In genomic region chr6:124881898-124882579, GRCh38 we compare ENCODE assay signal across 10 cellular contexts.
DNase-seq lines count a peak whose midpoint lies in the region; ATAC-seq and TF ChIP-seq lines count a peak whose summit lies in the region.
"Had no signal": no experiment of that assay in that cellular context is flagged by ENCODE, and none has a peak within 500 bp of the region (broad histone marks: within the 10 kb centered on the region; RNA-seq: fewer than 3 reads in every experiment).

No MANE protein-coding gene starts in this region.

- H3K4me1 ChIP-seq in A673 (ENCODE audit: insufficient read depth, low read length, poor library complexity, severe bottlenecking) (peaks cover 47% of the 10 kb centered on the region), fibroblast of lung (ENCODE audit: control insufficient read depth, extremely low read depth, insufficient read depth, low read length) (peaks cover 5% of the 10 kb centered on the region), hepatocyte (ENCODE audit: insufficient read depth) (no peaks in the 10 kb centered on the region)

- peak; percentile 92 for DNase-seq in A673 (ENCODE audit: low spot score)
- peak; percentile 24 for DNase-seq in NCI-H146 treated with DMSO at 0.1 percent for 48 hours (lab: John Stamatoyannopoulos, UW; ENCODE audit: unreplicated experiment)
- DNase-seq in fibroblast of lung (ENCODE audit: low read depth in 2 of 2): peak; percentile 44 to 69
- DNase-seq in AML-193 (lab: John Stamatoyannopoulos, UW): no peak
- DNase-seq in activated T-cell treated with anti-CD3 and anti-CD28 coated beads for 4 hours: no peak
- no peak for DNase-seq in hepatocyte (ENCODE audit: low spot score)
- DNase-seq: DND-41; stimulated activated CD8-positive, alpha-beta memory T cell treated with anti-CD3 and anti-CD28 coated beads, Interleukin-4, amount 100 ng/mL, for 48 hours had no signal

- H3K27me3 ChIP-seq in A673 (replicated peaks; ENCODE audit: insufficient read depth, low read depth, low read length, poor library complexity) (no peaks in the 10 kb centered on the region), fibroblast of lung (ENCODE audit: control insufficient read depth, insufficient read depth, low read length) (no peaks in the 10 kb centered on the region), hepatocyte (no peaks in the 10 kb centered on the region)

- H3K27ac ChIP-seq in A673 (ENCODE audit: low read depth, low read length, poor library complexity, severe bottlenecking) (peak overlapping the region; percentile 76), fibroblast of lung (ENCODE audit: insufficient read depth, low read length) (no peak overlapping the region), hepatocyte (no peak overlapping the region)

- H2AFZ ChIP-seq in fibroblast of lung (ENCODE audit: low read length): no peak overlapping the region
- H2AFZ ChIP-seq in hepatocyte: no peak overlapping the region

- 19% methylated on average over 4 of the region's 4 CpGs for WGBS in hepatocyte (ENCODE audit: low lambda C conversion rate, missing lambda C conversion rate)

- H3K4me2 ChIP-seq in fibroblast of lung (ENCODE audit: extremely low read depth, insufficient read depth, low read length): peak overlapping the region; percentile 6
- H3K4me2 ChIP-seq in hepatocyte: no peak overlapping the region

- H3K36me3 ChIP-seq in A673 (ENCODE audit: insufficient read depth, low read length, poor library complexity, severe bottlenecking) (no peaks in the 10 kb centered on the region), fibroblast of lung (ENCODE audit: control insufficient read depth, insufficient read depth, low read length) (no peaks in the 10 kb centered on the region), hepatocyte (replicated peaks; ENCODE audit: insufficient read depth, low read depth) (no peaks in the 10 kb centered on the region)

- no peak overlapping the region for H3K9ac ChIP-seq in fibroblast of lung (ENCODE audit: insufficient read depth, low read length)

- no peaks in the 10 kb centered on the region for H3K9me2 ChIP-seq in hepatocyte (replicated peaks; ENCODE audit: insufficient read depth)

- no peaks in the 10 kb centered on the region for H3K79me2 ChIP-seq in fibroblast of lung (ENCODE audit: control insufficient read depth, insufficient read depth, low read length)
- no peaks in the 10 kb centered on the region for H3K79me2 ChIP-seq in hepatocyte

- CTCF ChIA-PET in A673 (lab: Charles Lee): interaction anchor here (0.6 to 1.1 kb wide), 2 partner anchors 232 to 655 kb away, joined by 3 to 6 read pairs; no protein-coding TSS in a partner anchor

- 0 out of 2 replicates have a peak, but pooled peaks have one; percentile 16 for TF ChIP-seq CTCF in A673 (conservative IDR thresholded peaks at IDR 0.05; ENCODE audit: low read depth, low read length)
- TF ChIP-seq CTCF in fibroblast of lung (conservative IDR thresholded peaks at IDR 0.05 in 1 of 2, IDR thresholded peaks at IDR 0.05 in 1 of 2; ENCODE audit: low read depth in 1 of 2, low read length in 2 of 2): no peak
- no peak for TF ChIP-seq CTCF in hepatocyte (IDR thresholded peaks at IDR 0.05; ENCODE audit: poor library complexity)

- H4K20me1 ChIP-seq in fibroblast of lung (ENCODE audit: control insufficient read depth, extremely low read depth, insufficient read depth, low read length) (no peaks in the 10 kb centered on the region), hepatocyte (ENCODE audit: insufficient read depth, poor library complexity, severe bottlenecking) (no peaks in the 10 kb centered on the region)

- ATAC-seq in GM19023 (IDR thresholded peaks at IDR 0.05; ENCODE audit: unreplicated experiment): peak; percentile 56
- ATAC-seq in HG02852 (IDR thresholded peaks at IDR 0.05; ENCODE audit: unreplicated experiment): no peak

- intact Hi-C loops in A673 (cut with micrococcal nuclease; ENCODE audit: unreplicated experiment): loop anchor here (2.0 kb wide), 1 partner anchor 79 kb away; no protein-coding TSS in a partner anchor

- no peak overlapping the region for H3K4me3 ChIP-seq in A673 (ENCODE audit: low read depth, low read length, poor library complexity, severe bottlenecking)
- H3K4me3 ChIP-seq in fibroblast of lung (replicated peaks in 1 of 4; ENCODE audit: control extremely low read depth in 1 of 4, insufficient read depth in 1 of 4, low read depth in 3 of 4, low read length in 4 of 4): no peak overlapping the region
- H3K4me3 ChIP-seq in hepatocyte: no peak overlapping the region

- POLR2A ChIA-PET in A673 (lab: Charles Lee; ENCODE audit: low non-redundant PET): no interaction called here

- no TSS peak for BruUV-seq in A673 (replicated peaks; lab: Mats Ljungman, UMichigan)

- no peaks in the 10 kb centered on the region for H3K9me3 ChIP-seq in A673 (ENCODE audit: low read depth, low read length, poor library complexity, severe bottlenecking)
- no peaks in the 10 kb centered on the region for H3K9me3 ChIP-seq in fibroblast of lung (ENCODE audit: control insufficient read depth, insufficient read depth, low read depth, low read length)
- no peaks in the 10 kb centered on the region for H3K9me3 ChIP-seq in hepatocyte (ENCODE audit: low read depth)

Comparison
In these comparisons a context has a peak if more than half of its experiments do, and no peak if none do; other contexts are left out.
1. DNase-seq: peak in A673 (single experiment), NCI-H146 treated with DMSO at 0.1 percent for 48 hours (single experiment) and fibroblast of lung (2 of 2); none in AML-193 (0 of 2), activated T-cell treated with anti-CD3 and anti-CD28 coated beads for 4 hours (single experiment) and hepatocyte (single experiment).